In genomic region chr19:19944583-19944880, GRCh38 we compare ENCODE assay signal across 9 cellular contexts. TPM values are rescaled to one million over a fixed set of nuclear protein-coding genes. Genes with fewer than 3 reads are reported as not detected.
"Had no signal": no experiment of that assay in that cellular context is flagged by ENCODE, and none has a peak within 500 bp of the region (broad histone marks: within the 10 kb centered on the region; RNA-seq: fewer than 3 reads in every experiment).

No MANE protein-coding gene starts in this region.

- DNase-seq: GDM1, GF-D8 had no signal

- H3K4me3 ChIP-seq: GM12878 had no signal

- FAIRE-seq: G401.6, GM12878, GM12891, GM12892, GM18507, GM19239 had no signal

- ATAC-seq: GM12878 had no signal

RNA-seq across cellular contexts. Expression of gene ZNF93, which starts 43.8 kb away (rescaled TPM):
- total RNA-seq: G401 had no signal
